ENCODE assay signal across 1 cellular context in the genomic region with DNA sequence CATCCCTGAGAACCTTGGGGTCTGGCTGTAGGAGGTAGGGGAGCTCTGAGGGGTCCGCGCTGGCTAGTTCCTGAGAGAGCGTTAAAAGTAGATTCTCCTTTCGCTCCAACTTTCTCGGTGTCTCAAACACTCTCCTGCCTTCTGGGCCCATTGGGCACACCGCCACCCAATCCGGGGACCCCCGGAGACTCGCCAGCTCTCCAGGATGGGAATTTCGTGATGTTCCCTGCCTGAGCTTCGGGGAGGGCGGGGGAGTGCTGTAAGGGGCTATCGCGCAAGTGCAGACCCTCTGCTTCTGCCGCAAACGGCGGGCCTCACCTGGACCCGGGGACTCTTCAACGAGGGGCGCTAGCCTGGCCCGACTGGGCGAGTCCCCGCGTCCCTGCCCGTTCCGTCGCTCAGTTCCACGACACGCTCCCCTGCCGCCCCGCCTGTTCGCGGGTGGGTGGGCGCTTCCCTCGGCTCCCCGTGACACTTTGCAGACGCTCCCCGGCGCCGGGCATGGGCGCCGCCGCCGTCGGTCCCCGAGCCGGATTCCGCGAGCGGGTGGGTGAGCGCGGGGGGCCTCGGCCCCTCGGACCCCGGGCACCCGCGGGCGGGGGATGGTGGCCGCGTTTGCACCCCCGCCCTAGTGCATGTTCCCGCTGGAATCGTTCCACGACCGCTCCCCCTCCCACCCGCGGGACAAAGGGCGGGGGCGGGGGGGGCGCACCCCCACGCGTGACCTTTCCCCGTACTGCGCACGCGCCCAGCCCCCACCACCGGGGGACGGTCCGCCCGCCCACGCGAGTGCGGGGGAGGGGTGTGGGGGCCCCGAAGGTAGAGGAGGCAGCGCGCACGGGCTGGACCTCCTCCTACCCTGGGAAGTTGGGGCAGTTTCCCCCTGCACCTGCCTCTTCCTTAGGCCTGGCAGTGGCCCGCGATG.
TF ChIP-seq lines count a peak whose summit lies in the region.

TSS of gene CCDC106 (plus strand) at position 481 of the 925 bp plus-strand sequence. CDS start 835 bp downstream, outside the sequence.

TF ChIP-seq in K562, 482 proteins besides CTCF, POLR2A, EP300 and RAD21 (continued from another document and continues in another):
- TF ChIP-seq ZMIZ1 (IDR thresholded peaks at IDR 0.05; ENCODE audit: low read depth in 2 of 2, low read length in 2 of 2) (no peak), ZNF696 (CRISPR knock-in tag; conservative IDR thresholded peaks at IDR 0.05) (no peak), HEY1 (CRISPR knock-in tag; IDR thresholded peaks at IDR 0.05; ENCODE audit: borderline replicate concordance) (no peak), EHMT2 (IDR thresholded peaks at IDR 0.05) (peak; percentile 84; the same call in 1 of the 2 replicates), HDAC6 (IDR thresholded peaks at IDR 0.05; ENCODE audit: low read depth, low read length) (no peak), NCOA6 (IDR thresholded peaks at IDR 0.05) (no peak), STAT5B (CRISPR knock-in tag; IDR thresholded peaks at IDR 0.05) (no peak), DMBX1 (CRISPR knock-in tag; IDR thresholded peaks at IDR 0.05; ENCODE audit: borderline replicate concordance) (no peak), FOXJ2 (tag; IDR thresholded peaks at IDR 0.05) (0 out of 2 replicates have a peak, but pooled peaks have one; percentile 7), POLR2AphosphoS5 (IDR thresholded peaks at IDR 0.05; ENCODE audit: control insufficient read depth, insufficient read depth, low read depth, low read length) (no peak), POLR2G (IDR thresholded peaks at IDR 0.05; ENCODE audit: low read depth, low read length) (peak; percentile 81), STAG1 (CRISPR knock-in tag; IDR thresholded peaks at IDR 0.05; ENCODE audit: borderline replicate concordance) (no peak), ELF1 (tag; IDR thresholded peaks at IDR 0.05) (no peak), BRCA1 (IDR thresholded peaks at IDR 0.05) (no peak), BRCA1 (CRISPR knock-in tag; IDR thresholded peaks at IDR 0.05) (no peak), PYGO2 (tag; IDR thresholded peaks at IDR 0.05) (no peak), KLF13 (tag; IDR thresholded peaks at IDR 0.05; ENCODE audit: borderline replicate concordance, low read depth) (no peak), NR1H2 (CRISPR knock-in tag; IDR thresholded peaks at IDR 0.05) (no peak), SIX5 (IDR thresholded peaks at IDR 0.05; ENCODE audit: borderline replicate concordance in 1 of 2, insufficient read depth in 1 of 2, low read depth in 1 of 2, low read length in 2 of 2) (no peak), BCOR (IDR thresholded peaks at IDR 0.05) (no peak), HDAC2 (IDR thresholded peaks at IDR 0.05) (peak; percentile 59; the same call in 1 of the 2 replicates), SNRNP70 (optimal IDR thresholded peaks at IDR 0.05; ENCODE audit: low read depth, low read length) (no peak), ZNF217 (CRISPR knock-in tag; IDR thresholded peaks at IDR 0.05) (no peak), MED1 (CRISPR knock-in tag; IDR thresholded peaks at IDR 0.05; ENCODE audit: borderline replicate concordance) (no peak), ID3 (CRISPR knock-in tag; IDR thresholded peaks at IDR 0.05) (no peak), ID3 (tag; IDR thresholded peaks at IDR 0.05) (peak; percentile 81), ZNF239 (CRISPR knock-in tag; IDR thresholded peaks at IDR 0.05) (no peak), FOXM1 (IDR thresholded peaks at IDR 0.05; ENCODE audit: low read depth) (peak; percentile 94), FOXM1 (CRISPR knock-in tag; IDR thresholded peaks at IDR 0.05; ENCODE audit: low read depth) (no peak), ATF7 (IDR thresholded peaks at IDR 0.05) (peak; percentile 79), ZC3H8 (IDR thresholded peaks at IDR 0.05) (no peak), CREB1 (IDR thresholded peaks at IDR 0.05) (no peak), CREB1 (CRISPR knock-in tag; IDR thresholded peaks at IDR 0.05) (no peak), ZNF384 (IDR thresholded peaks at IDR 0.05; ENCODE audit: low read depth, low read length) (no peak), PRPF4 (IDR thresholded peaks at IDR 0.05; ENCODE audit: insufficient read depth, low read depth, low read length, poor library complexity, severe bottlenecking) (no peak), ZBTB9 (CRISPR knock-in tag; IDR thresholded peaks at IDR 0.05) (0 out of 2 replicates have a peak, but pooled peaks have one; percentile 2), HMG20A (CRISPR knock-in tag; conservative IDR thresholded peaks at IDR 0.05) (no peak), XRCC5 (IDR thresholded peaks at IDR 0.05; ENCODE audit: low read depth, low read length) (peak; percentile 49; the same call in 1 of the 2 replicates), L3MBTL2 (IDR thresholded peaks at IDR 0.05) (0 out of 2 replicates have a peak, but pooled peaks have one; percentile 35), SETDB1 (IDR thresholded peaks at IDR 0.05; ENCODE audit: low read length) (no peak), ZNF197 (CRISPR knock-in tag; IDR thresholded peaks at IDR 0.05; ENCODE audit: low read depth) (no peak), CHCHD3 (CRISPR knock-in tag; IDR thresholded peaks at IDR 0.05) (no peak), ZNF57 (CRISPR knock-in tag; IDR thresholded peaks at IDR 0.05) (no peak)
- TF ChIP-seq, protein P1, sequence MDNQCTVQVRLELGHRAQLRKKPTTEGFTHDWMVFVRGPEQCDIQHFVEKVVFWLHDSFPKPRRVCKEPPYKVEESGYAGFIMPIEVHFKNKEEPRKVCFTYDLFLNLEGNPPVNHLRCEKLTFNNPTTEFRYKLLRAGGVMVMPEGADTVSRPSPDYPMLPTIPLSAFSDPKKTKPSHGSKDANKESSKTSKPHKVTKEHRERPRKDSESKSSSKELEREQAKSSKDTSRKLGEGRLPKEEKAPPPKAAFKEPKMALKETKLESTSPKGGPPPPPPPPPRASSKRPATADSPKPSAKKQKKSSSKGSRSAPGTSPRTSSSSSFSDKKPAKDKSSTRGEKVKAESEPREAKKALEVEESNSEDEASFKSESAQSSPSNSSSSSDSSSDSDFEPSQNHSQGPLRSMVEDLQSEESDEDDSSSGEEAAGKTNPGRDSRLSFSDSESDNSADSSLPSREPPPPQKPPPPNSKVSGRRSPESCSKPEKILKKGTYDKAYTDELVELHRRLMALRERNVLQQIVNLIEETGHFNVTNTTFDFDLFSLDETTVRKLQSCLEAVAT (IDR thresholded peaks at IDR 0.05): peak in 1 of 2 experiments; percentile 41; a peak in 1 of 4 replicates
- TF ChIP-seq, protein P2, sequence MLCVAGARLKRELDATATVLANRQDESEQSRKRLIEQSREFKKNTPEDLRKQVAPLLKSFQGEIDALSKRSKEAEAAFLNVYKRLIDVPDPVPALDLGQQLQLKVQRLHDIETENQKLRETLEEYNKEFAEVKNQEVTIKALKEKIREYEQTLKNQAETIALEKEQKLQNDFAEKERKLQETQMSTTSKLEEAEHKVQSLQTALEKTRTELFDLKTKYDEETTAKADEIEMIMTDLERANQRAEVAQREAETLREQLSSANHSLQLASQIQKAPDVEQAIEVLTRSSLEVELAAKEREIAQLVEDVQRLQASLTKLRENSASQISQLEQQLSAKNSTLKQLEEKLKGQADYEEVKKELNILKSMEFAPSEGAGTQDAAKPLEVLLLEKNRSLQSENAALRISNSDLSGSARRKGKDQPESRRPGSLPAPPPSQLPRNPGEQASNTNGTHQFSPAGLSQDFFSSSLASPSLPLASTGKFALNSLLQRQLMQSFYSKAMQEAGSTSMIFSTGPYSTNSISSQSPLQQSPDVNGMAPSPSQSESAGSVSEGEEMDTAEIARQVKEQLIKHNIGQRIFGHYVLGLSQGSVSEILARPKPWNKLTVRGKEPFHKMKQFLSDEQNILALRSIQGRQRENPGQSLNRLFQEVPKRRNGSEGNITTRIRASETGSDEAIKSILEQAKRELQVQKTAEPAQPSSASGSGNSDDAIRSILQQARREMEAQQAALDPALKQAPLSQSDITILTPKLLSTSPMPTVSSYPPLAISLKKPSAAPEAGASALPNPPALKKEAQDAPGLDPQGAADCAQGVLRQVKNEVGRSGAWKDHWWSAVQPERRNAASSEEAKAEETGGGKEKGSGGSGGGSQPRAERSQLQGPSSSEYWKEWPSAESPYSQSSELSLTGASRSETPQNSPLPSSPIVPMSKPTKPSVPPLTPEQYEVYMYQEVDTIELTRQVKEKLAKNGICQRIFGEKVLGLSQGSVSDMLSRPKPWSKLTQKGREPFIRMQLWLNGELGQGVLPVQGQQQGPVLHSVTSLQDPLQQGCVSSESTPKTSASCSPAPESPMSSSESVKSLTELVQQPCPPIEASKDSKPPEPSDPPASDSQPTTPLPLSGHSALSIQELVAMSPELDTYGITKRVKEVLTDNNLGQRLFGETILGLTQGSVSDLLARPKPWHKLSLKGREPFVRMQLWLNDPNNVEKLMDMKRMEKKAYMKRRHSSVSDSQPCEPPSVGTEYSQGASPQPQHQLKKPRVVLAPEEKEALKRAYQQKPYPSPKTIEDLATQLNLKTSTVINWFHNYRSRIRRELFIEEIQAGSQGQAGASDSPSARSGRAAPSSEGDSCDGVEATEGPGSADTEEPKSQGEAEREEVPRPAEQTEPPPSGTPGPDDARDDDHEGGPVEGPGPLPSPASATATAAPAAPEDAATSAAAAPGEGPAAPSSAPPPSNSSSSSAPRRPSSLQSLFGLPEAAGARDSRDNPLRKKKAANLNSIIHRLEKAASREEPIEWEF (CRISPR knock-in tag; IDR thresholded peaks at IDR 0.05): no peak
- TF ChIP-seq, protein P3, sequence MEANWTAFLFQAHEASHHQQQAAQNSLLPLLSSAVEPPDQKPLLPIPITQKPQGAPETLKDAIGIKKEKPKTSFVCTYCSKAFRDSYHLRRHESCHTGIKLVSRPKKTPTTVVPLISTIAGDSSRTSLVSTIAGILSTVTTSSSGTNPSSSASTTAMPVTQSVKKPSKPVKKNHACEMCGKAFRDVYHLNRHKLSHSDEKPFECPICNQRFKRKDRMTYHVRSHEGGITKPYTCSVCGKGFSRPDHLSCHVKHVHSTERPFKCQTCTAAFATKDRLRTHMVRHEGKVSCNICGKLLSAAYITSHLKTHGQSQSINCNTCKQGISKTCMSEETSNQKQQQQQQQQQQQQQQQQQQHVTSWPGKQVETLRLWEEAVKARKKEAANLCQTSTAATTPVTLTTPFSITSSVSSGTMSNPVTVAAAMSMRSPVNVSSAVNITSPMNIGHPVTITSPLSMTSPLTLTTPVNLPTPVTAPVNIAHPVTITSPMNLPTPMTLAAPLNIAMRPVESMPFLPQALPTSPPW (CRISPR knock-in tag; IDR thresholded peaks at IDR 0.05): peak; percentile 98
- TF ChIP-seq, protein P4, sequence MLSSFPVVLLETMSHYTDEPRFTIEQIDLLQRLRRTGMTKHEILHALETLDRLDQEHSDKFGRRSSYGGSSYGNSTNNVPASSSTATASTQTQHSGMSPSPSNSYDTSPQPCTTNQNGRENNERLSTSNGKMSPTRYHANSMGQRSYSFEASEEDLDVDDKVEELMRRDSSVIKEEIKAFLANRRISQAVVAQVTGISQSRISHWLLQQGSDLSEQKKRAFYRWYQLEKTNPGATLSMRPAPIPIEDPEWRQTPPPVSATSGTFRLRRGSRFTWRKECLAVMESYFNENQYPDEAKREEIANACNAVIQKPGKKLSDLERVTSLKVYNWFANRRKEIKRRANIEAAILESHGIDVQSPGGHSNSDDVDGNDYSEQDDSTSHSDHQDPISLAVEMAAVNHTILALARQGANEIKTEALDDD (IDR thresholded peaks at IDR 0.05): no peak
- TF ChIP-seq, protein P5, sequence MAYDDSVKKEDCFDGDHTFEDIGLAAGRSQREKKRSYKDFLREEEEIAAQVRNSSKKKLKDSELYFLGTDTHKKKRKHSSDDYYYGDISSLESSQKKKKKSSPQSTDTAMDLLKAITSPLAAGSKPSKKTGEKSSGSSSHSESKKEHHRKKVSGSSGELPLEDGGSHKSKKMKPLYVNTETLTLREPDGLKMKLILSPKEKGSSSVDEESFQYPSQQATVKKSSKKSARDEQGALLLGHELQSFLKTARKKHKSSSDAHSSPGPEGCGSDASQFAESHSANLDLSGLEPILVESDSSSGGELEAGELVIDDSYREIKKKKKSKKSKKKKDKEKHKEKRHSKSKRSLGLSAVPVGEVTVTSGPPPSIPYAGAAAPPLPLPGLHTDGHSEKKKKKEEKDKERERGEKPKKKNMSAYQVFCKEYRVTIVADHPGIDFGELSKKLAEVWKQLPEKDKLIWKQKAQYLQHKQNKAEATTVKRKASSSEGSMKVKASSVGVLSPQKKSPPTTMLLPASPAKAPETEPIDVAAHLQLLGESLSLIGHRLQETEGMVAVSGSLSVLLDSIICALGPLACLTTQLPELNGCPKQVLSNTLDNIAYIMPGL (CRISPR knock-in tag; IDR thresholded peaks at IDR 0.05): peak; percentile 62; the same call in 1 of the 2 replicates
